In the genomic region with DNA sequence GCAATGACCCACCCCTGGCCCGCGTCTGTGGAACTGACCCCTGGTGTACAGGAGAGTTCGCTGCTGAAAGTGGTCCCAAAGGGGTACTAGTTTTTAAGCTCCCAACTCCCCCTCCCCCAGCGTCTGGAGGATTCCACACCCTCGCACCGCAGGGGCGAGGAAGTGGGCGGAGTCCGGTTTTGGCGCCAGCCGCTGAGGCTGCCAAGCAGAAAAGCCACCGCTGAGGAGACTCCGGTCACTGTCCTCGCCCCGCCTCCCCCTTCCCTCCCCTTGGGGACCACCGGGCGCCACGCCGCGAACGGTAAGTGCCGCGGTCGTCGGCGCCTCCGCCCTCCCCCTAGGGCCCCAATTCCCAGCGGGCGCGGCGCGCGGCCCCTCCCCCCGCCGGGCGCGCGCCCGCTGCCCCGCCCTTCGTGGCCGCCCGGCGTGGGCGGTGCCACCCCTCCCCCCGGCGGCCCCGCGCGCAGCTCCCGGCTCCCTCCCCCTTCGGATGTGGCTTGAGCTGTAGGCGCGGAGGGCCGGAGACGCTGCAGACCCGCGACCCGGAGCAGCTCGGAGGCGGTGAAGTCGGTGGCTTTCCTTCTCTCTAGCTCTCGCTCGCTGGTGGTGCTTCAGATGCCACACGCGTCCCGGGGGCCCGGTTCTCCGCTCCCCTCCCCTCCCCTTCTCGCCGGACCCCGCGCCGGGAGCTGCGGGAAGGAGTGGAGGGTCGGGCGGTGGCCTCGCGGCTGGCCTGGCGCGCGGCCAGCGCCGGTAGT, we compare ENCODE assay signal across 8 cellular contexts. TPM values are rescaled to one million over a fixed set of nuclear protein-coding genes. Genes with fewer than 3 reads are reported as not detected.
DNase-seq lines count a peak whose midpoint lies in the region; ATAC-seq and TF ChIP-seq lines count a peak whose summit lies in the region.

A gene (plus strand): TSS at position 485 of the 758 bp plus-strand sequence. CDS start 1,254 bp downstream, outside the sequence.

- peaks cover 51% of the 10 kb centered on the region for H4K20me1 ChIP-seq in GM23338 (replicated peaks; ENCODE audit: insufficient read depth)

- H3K9me2 ChIP-seq in GM23338 (ENCODE audit: insufficient read depth) = no peaks in the 10 kb centered on the region

- H3K27me3 Mint-ChIP-seq in GM23338 (ENCODE audit: insufficient read depth, low read depth, poor library complexity) = peaks cover 46% of the 10 kb centered on the region
- peaks cover 0 to 9% (median 0%) of the 10 kb centered on the region in 5 donors for H3K27me3 Mint-ChIP-seq in naive thymus-derived CD8-positive, alpha-beta T cell

- H3K27me3 ChIP-seq in GM23338 (ENCODE audit: insufficient read depth) = no peaks in the 10 kb centered on the region

- H3K79me2 ChIP-seq in GM23338 (replicated peaks; ENCODE audit: insufficient read depth) = peaks cover 85% of the 10 kb centered on the region

- H3K36me3 Mint-ChIP-seq in GM23338 (ENCODE audit: low read depth) = peaks cover 90% of the 10 kb centered on the region
- H3K36me3 Mint-ChIP-seq in naive thymus-derived CD8-positive, alpha-beta T cell = peaks cover 30 to 66% (median 37%) of the 10 kb centered on the region in 3 donors

- H3K27ac Mint-ChIP-seq in GM23338 = peak within 1 kb of the TSS; percentile 100
- H3K27ac Mint-ChIP-seq in naive thymus-derived CD8-positive, alpha-beta T cell = peak within 1 kb of the TSS; percentile 90 to 100 (median 100)

- H3F3A ChIP-seq in GM23338 (replicated peaks; ENCODE audit: low read depth) = peaks cover 8% of the 10 kb centered on the region

- peaks cover 41% of the 10 kb centered on the region for H3K36me3 ChIP-seq in GM23338 (ENCODE audit: insufficient read depth)

- POLR2A ChIA-PET in RWPE1 (lab: Yijun Ruan, JAX; ENCODE audit: low non-redundant PET) = no interaction called here
- POLR2A ChIA-PET in naive thymus-derived CD8-positive, alpha-beta T cell (lab: Charles Lee) = interaction anchor here (0.6 to 9.8 kb wide), 24 partner anchors 9 to 1076 kb away, joined by 3 to 184 read pairs (median 7); a partner anchor contains a TSS

- ATAC-seq in GM23338 = peak; percentile 52
- ATAC-seq in naive thymus-derived CD8-positive, alpha-beta T cell = peak; percentile 47 to 53

- peaks cover 18% of the 10 kb centered on the region for H3K9me3 Mint-ChIP-seq in GM23338
- H3K9me3 Mint-ChIP-seq in naive thymus-derived CD8-positive, alpha-beta T cell = peaks cover 0 to 5% (median 0%) of the 10 kb centered on the region in 9 donors

- H3K4me3 ChIP-seq in GM23338 (peak within 1 kb of the TSS; percentile 71), fibroblast of mammary gland (ENCODE audit: control insufficient read depth, low read depth, low read length) (peak within 1 kb of the TSS; percentile 99)

- no peak within 1 kb of the TSS for H2AFZ ChIP-seq in GM23338

- peaks cover 28% of the 10 kb centered on the region for H3K4me1 ChIP-seq in GM23338 (ENCODE audit: insufficient read depth)

- H3K4me2 ChIP-seq in GM23338 = peak within 1 kb of the TSS; percentile 81

- TF ChIP-seq CTCF in GM23338 (conservative IDR thresholded peaks at IDR 0.05; ENCODE audit: low read depth in 2 of 2) (no peak), RWPE1 (conservative IDR thresholded peaks at IDR 0.05; ENCODE audit: low read depth) (no peak), fibroblast of mammary gland (conservative IDR thresholded peaks at IDR 0.05; ENCODE audit: control insufficient read depth, insufficient read depth, low read depth, low read length) (no peak)

- CTCF ChIA-PET in RWPE1 (lab: Yijun Ruan, JAX) = interaction anchor here (0.5 kb wide), 1 partner anchor 1429 kb away, joined by 6 read pairs; no protein-coding TSS in a partner anchor

- DNase-seq in EH (ENCODE audit: low read depth) = peak; percentile 89
- DNase-seq in GM23338 (ENCODE audit: low spot score) = peak; percentile 96
- no peak for DNase-seq in LHCN-M2 (ENCODE audit: low read depth)
- DNase-seq in RWPE1 (ENCODE audit: low spot score) = peak; percentile 90
- DNase-seq in activated T-helper 1 cell treated with anti-CD3 and anti-CD28 coated beads, Interleukin-2, amount 50 U/mL, for 16 hours (ENCODE audit: low read depth in 1 of 2, low spot score in 1 of 2) = peak; percentile 74 to 75
- DNase-seq in fibroblast of mammary gland (ENCODE audit: low read depth) = no peak
- DNase-seq in naive thymus-derived CD8-positive, alpha-beta T cell = peak in 7 of 10 donors; percentile 77 to 95 (median 85)
- DNase-seq in stimulated activated naive CD4-positive, alpha-beta T cell (lab: John Stamatoyannopoulos, UW) = peak in 5 of 6 experiments; percentile 81 to 95 (median 91)

- H3K4me1 Mint-ChIP-seq in GM23338 = peaks cover 32% of the 10 kb centered on the region
- peaks cover 27 to 58% (median 52%) of the 10 kb centered on the region in 4 donors for H3K4me1 Mint-ChIP-seq in naive thymus-derived CD8-positive, alpha-beta T cell

- peak within 1 kb of the TSS; percentile 99 for H3K27ac ChIP-seq in GM23338 (ENCODE audit: low read depth)
- H3K27ac ChIP-seq in RWPE1 = peak within 1 kb of the TSS; percentile 100

- H3K4me3 Mint-ChIP-seq in GM23338 = peak within 1 kb of the TSS; percentile 100
- H3K4me3 Mint-ChIP-seq in naive thymus-derived CD8-positive, alpha-beta T cell = peak within 1 kb of the TSS; percentile 96 to 100 (median 100)

TF ChIP-seq in GM23338, 12 proteins besides CTCF, POLR2A, EP300 and RAD21:
- TF ChIP-seq EZH2 (IDR thresholded peaks at IDR 0.05; ENCODE audit: low read depth, unreplicated experiment) (no peak), ZNF331 (CRISPR knock-in tag; IDR thresholded peaks at IDR 0.05; ENCODE audit: low read depth) (no peak), CREB1 (CRISPR knock-in tag; IDR thresholded peaks at IDR 0.05; ENCODE audit: low read depth) (peak; percentile 48), POLR2AphosphoS5 (IDR thresholded peaks at IDR 0.05; ENCODE audit: low read depth) (peak; percentile 68)
TF ChIP-seq in GM23338: peak in this region for 2.

RNA-seq across cellular contexts. Expression of the gene that starts here (rescaled TPM):
- total RNA-seq in GM23338 (2014; rRNA removed; shearing (Covaris generic)) = 249 and 272 TPM in 2 replicates
- polyA plus RNA-seq in GM23338 (2016; fragmentation: Nextera tagmentation; extraction: Ambion mirVana) = 226 and 236 TPM in 2 replicates
- 259 and 289 TPM in 2 replicates for total RNA-seq in LHCN-M2 (2014; rRNA removed)
- 108 TPM for polyA plus RNA-seq in LHCN-M2 (2012)
- 100 to 1,000 TPM; 197 to 205 TPM for total RNA-seq in naive thymus-derived CD8-positive, alpha-beta T cell
- polyA plus RNA-seq in naive thymus-derived CD8-positive, alpha-beta T cell = 100 to 1,000 TPM; 105 to 114 (median 113) TPM

Comparison
In these comparisons a context has a peak if more than half of its experiments do, and no peak if none do; other contexts are left out.
1. DNase-seq: peak in EH (single experiment), GM23338 (single experiment), RWPE1 (single experiment), activated T-helper 1 cell treated with anti-CD3 and anti-CD28 coated beads, Interleukin-2, amount 50 U/mL, for 16 hours (2 of 2), naive thymus-derived CD8-positive, alpha-beta T cell (7 of 10) and stimulated activated naive CD4-positive, alpha-beta T cell (5 of 6); none in LHCN-M2 (single experiment) and fibroblast of mammary gland (single experiment).